In genomic region chr16:578870-579405, GRCh38 we compare ENCODE assay signal across 8 cellular contexts. TPM values are rescaled to one million over a fixed set of nuclear protein-coding genes. Genes with fewer than 3 reads are reported as not detected.
DNase-seq lines count a peak whose midpoint lies in the region; ATAC-seq and TF ChIP-seq lines count a peak whose summit lies in the region.

No MANE protein-coding gene starts in this region.

- TF ChIP-seq CTCF in ovary (IDR thresholded peaks at IDR 0.05) (peak; percentile 22 to 46 (median 23)), vagina (IDR thresholded peaks at IDR 0.05) (peak; percentile 24 to 65 (median 59))

- TF ChIP-seq EP300 in ovary (IDR thresholded peaks at IDR 0.05) = no peak

- H3K36me3 ChIP-seq in ovary (no peaks in the 10 kb centered on the region), vagina (peaks cover 0 to 20% of the 10 kb centered on the region in 2 donors)

- peaks cover 2% of the 10 kb centered on the region for H3K4me1 Mint-ChIP-seq in activated T-cell treated with anti-CD3 and anti-CD28 coated beads, Interleukin-2, amount 50 U/mL, for 24 hours (ENCODE audit: low read depth)

- H3K27ac ChIP-seq in ovary (no peak overlapping the region), vagina (no peak overlapping the region)

- intact Hi-C loops in ovary (cut with DNase I) = no loop called here
- intact Hi-C loops in vagina (cut with DNase I) = no loop called here

- H3K27me3 ChIP-seq in ovary = no peaks in the 10 kb centered on the region
- no peaks in the 10 kb centered on the region for H3K27me3 ChIP-seq in vagina

- H3K4me3 ChIP-seq in ovary (no peak overlapping the region), vagina (no peak overlapping the region)

- H3K27me3 Mint-ChIP-seq in activated T-cell treated with anti-CD3 and anti-CD28 coated beads, Interleukin-2, amount 50 U/mL, for 24 hours = no peaks in the 10 kb centered on the region

- peaks cover 15% of the 10 kb centered on the region for H3K36me3 Mint-ChIP-seq in activated T-cell treated with anti-CD3 and anti-CD28 coated beads, Interleukin-2, amount 50 U/mL, for 24 hours (ENCODE audit: low read depth)

- no peaks in the 10 kb centered on the region for H3K4me1 ChIP-seq in ovary (ENCODE audit: insufficient read depth)
- peaks cover 3% of the 10 kb centered on the region for H3K4me1 ChIP-seq in vagina

- no peak overlapping the region for H3K4me3 Mint-ChIP-seq in activated T-cell treated with anti-CD3 and anti-CD28 coated beads, Interleukin-2, amount 50 U/mL, for 24 hours

- no peak for ATAC-seq in GM19463 (IDR thresholded peaks at IDR 0.05; ENCODE audit: unreplicated experiment)

- 44 to 56% (median 45%) methylated on average over 26 to 34 of the region's 34 CpGs for WGBS in ovary, 3 donors

- no peak overlapping the region for H3K27ac Mint-ChIP-seq in activated T-cell treated with anti-CD3 and anti-CD28 coated beads, Interleukin-2, amount 50 U/mL, for 24 hours

- DNase-seq in NCI-H2081 (lab: John Stamatoyannopoulos, UW) (peak; percentile 37 to 60), NCI-H2081 treated with DMSO at 0.1 percent for 48 hours (lab: John Stamatoyannopoulos, UW) (no peak), NOMO-1 treated with DMSO at 0.1 percent for 48 hours (lab: John Stamatoyannopoulos, UW; ENCODE audit: unreplicated experiment) (peak; percentile 79), fibroblast of the conjunctiva (ENCODE audit: low read depth) (peak; percentile 57), ovary (peak in 3 of 5 donors; percentile 62 to 77 (median 66)), vagina (ENCODE audit: extremely low spot score in 2 of 2) (no peak)
- DNase-seq in activated T-cell treated with anti-CD3 and anti-CD28 coated beads, Interleukin-2, amount 50 U/mL, for 24 hours = peak; percentile 79

- H3K9me3 ChIP-seq in ovary (no peaks in the 10 kb centered on the region), vagina (no peaks in the 10 kb centered on the region)

- TF ChIP-seq POLR2A in ovary (IDR thresholded peaks at IDR 0.05) = no peak
- TF ChIP-seq POLR2A in vagina (IDR thresholded peaks at IDR 0.05) = no peak

- no peaks in the 10 kb centered on the region for H3K9me3 Mint-ChIP-seq in activated T-cell treated with anti-CD3 and anti-CD28 coated beads, Interleukin-2, amount 50 U/mL, for 24 hours

RNA-seq across cellular contexts. Expression of gene PIGQ, which starts 9.2 kb away (rescaled TPM):
- 10 to 100 TPM; 24.1 to 47.7 (median 39.8) TPM for total RNA-seq in ovary
- polyA plus RNA-seq in ovary = 10 to 100 TPM in 1 of 2 donors, 1 to 10 TPM in 1; 4.3 to 36.3 TPM
- 26.0 TPM for total RNA-seq in vagina

RNA-seq across cellular contexts. Expression of gene RAB40C, which starts 10.9 kb away (rescaled TPM):
- 10 to 100 TPM; 11.7 to 24.1 (median 21.4) TPM for total RNA-seq in ovary
- 10 to 100 TPM in 1 of 2 donors, 1 to 10 TPM in 1; 1.9 to 21.0 TPM for polyA plus RNA-seq in ovary
- total RNA-seq in vagina = 41.3 TPM

RNA-seq across cellular contexts. Expression of gene NHLRC4, which starts 12.1 kb away (rescaled TPM):
- total RNA-seq in ovary (10 to 100 TPM in 1 of 7 donors, 1 to 10 TPM in 6; 3.2 to 15.4 (median 5.0) TPM), vagina (0.74 TPM)
- polyA plus RNA-seq in ovary = 1 to 10 TPM in 1 of 2 donors, under 1 TPM in 1; 0.53 to 5.9 TPM

RNA-seq across cellular contexts. Expression of gene PRR35, which starts 18.7 kb away (rescaled TPM):
- total RNA-seq in ovary = not detected
- polyA plus RNA-seq in ovary = not detected
- total RNA-seq in vagina = not detected

RNA-seq across cellular contexts. Expression of gene CAPN15, which starts 51.4 kb away (rescaled TPM):
- total RNA-seq in ovary = 10 to 100 TPM; 16.9 to 38.9 (median 30.5) TPM
- polyA plus RNA-seq in ovary = 10 to 100 TPM in 1 of 2 donors, 1 to 10 TPM in 1; 1.6 to 19.4 TPM
- 38.3 TPM for total RNA-seq in vagina

Comparison
In these comparisons a context has a peak if more than half of its experiments do, and no peak if none do; other contexts are left out.
1. DNase-seq: peak in NCI-H2081 (2 of 2), NOMO-1 treated with DMSO at 0.1 percent for 48 hours (single experiment), activated T-cell treated with anti-CD3 and anti-CD28 coated beads, Interleukin-2, amount 50 U/mL, for 24 hours (single experiment), fibroblast of the conjunctiva (single experiment) and ovary (3 of 5); none in NCI-H2081 treated with DMSO at 0.1 percent for 48 hours (single experiment) and vagina (0 of 2).